ENCODE assay signal across 9 cellular contexts in the genomic region with DNA sequence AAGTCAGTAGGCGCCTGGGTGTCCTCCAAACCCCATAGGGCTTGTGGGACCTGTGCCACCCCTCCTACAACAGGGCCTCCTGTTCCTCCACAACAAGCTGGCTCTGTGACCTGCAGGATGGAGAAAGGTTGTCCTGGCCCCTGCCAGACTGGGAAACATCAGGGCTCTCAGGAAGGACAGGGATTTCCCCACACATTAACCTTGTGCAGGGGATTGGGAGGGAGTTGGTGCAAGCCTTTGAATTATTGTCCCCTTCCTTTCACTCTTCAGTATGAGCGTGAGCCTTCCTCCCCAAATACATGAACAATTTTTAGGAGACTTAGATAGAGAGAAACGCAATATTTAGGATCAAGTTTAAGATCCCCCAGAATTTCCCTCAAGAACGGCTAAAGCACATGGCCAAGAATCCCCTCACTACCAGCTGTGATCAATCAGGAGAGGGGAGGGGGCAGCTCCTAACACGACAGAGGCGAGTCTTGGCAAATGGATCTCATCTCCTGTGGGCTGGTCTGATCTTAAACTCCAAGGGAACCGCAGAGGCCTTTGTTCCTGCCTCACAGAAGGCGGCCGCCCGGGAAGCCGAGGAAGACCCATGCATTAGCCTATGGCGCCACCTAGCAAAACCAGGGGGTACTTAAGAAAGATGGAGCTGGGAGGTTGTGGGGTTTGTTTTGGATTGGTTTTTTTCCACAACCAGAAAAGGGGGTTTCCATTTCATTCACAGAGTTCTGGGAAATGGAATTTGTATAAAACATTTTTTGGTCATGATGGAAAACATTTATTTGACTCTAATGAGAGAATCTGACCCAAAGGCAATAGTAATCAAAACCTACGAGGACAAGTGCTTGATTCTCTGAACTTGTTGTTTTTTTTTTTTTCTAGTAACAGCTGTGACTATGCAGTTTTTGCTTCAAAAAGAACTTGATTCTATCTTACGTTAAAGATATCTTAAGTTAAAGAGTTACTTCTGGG. TPM values are rescaled to one million over a fixed set of nuclear protein-coding genes. Genes with fewer than 3 reads are reported as not detected.
DNase-seq lines count a peak whose midpoint lies in the region; ATAC-seq and TF ChIP-seq lines count a peak whose summit lies in the region.
"Had no signal": no experiment of that assay in that cellular context is flagged by ENCODE, and none has a peak within 500 bp of the region (broad histone marks: within the 10 kb centered on the region; RNA-seq: fewer than 3 reads in every experiment).

No MANE protein-coding gene starts in this region.

- H3K9me3 ChIP-seq in Loucy (ENCODE audit: insufficient read depth, low read depth, low read length) (no peaks in the 10 kb centered on the region), Panc1 (ENCODE audit: control insufficient read depth, insufficient read depth, low read depth, low read length) (no peaks in the 10 kb centered on the region)

- H3K36me3 ChIP-seq in Loucy (ENCODE audit: insufficient read depth, low read length) (no peaks in the 10 kb centered on the region), Panc1 (ENCODE audit: control insufficient read depth, insufficient read depth, low read length) (no peaks in the 10 kb centered on the region)

- peaks cover 0 to 8% of the 10 kb centered on the region in 2 donors for H3K36me3 Mint-ChIP-seq in activated naive CD4-positive, alpha-beta T cell treated with anti-CD3 and anti-CD28 coated beads, Interleukin-2, amount 50 U/mL, for 72 hours

- no peak overlapping the region for H3K4me3 ChIP-seq in Loucy (ENCODE audit: low read length, poor library complexity, severe bottlenecking)
- no peak overlapping the region for H3K4me3 ChIP-seq in Panc1 (ENCODE audit: low read depth in 2 of 2, low read length in 2 of 2)
- H3K4me3 ChIP-seq: skin epidermis had no signal

- intact Hi-C loops in Panc1 (cut with micrococcal nuclease; ENCODE audit: unreplicated experiment) = loop anchor here (2.0 kb wide), 3 partner anchors 255 to 389 kb away; no protein-coding TSS in a partner anchor
- intact Hi-C loops in Right ventricle myocardium superior (cut with DNase I) = loop anchor here (5.0 to 10.0 kb wide), 4 partner anchors 137 to 387 kb away; partner anchors contain the start of gene LIFR
- intact Hi-C loops in posterior cingulate gyrus (cut with DNase I) = loop anchor here (1.0 to 10.0 kb wide), 4 partner anchors 252 to 605 kb away; partner anchors contain the start of gene LIFR

- ATAC-seq in GM18868 (IDR thresholded peaks at IDR 0.05; ENCODE audit: unreplicated experiment) = peak; percentile 78
- peak; percentile 90 for ATAC-seq in Panc1
- ATAC-seq in activated naive CD4-positive, alpha-beta T cell treated with anti-CD3 and anti-CD28 coated beads, Interleukin-2, amount 50 U/mL, for 72 hours = peak; percentile 63 to 67
- ATAC-seq in Right ventricle myocardium superior (ENCODE audit: poor library complexity) = peak; percentile 94
- no peak for ATAC-seq in HG03095 (IDR thresholded peaks at IDR 0.05; ENCODE audit: unreplicated experiment)

- TF ChIP-seq CTCF in Loucy (conservative IDR thresholded peaks at IDR 0.05; ENCODE audit: low read length) = peak; percentile 96
- TF ChIP-seq CTCF in Panc1 (IDR thresholded peaks at IDR 0.05) = peak; percentile 90

- no peak overlapping the region for H3K4me2 ChIP-seq in Loucy (ENCODE audit: low read depth, low read length, poor library complexity, severe bottlenecking)

- no peaks in the 10 kb centered on the region for H4K20me1 ChIP-seq in Loucy (ENCODE audit: insufficient read depth, low read length, poor library complexity, severe bottlenecking)

- H3K27me3 ChIP-seq in Loucy (ENCODE audit: insufficient read depth, low read length, poor library complexity, severe bottlenecking) (no peaks in the 10 kb centered on the region), Panc1 (ENCODE audit: control insufficient read depth, insufficient read depth, low read length) (no peaks in the 10 kb centered on the region)

- peak overlapping the region in 1 of 2 donors; percentile 41 for H3K27ac Mint-ChIP-seq in activated naive CD4-positive, alpha-beta T cell treated with anti-CD3 and anti-CD28 coated beads, Interleukin-2, amount 50 U/mL, for 72 hours

- no peak overlapping the region for H3K9ac ChIP-seq in Loucy (ENCODE audit: low read depth, low read length, poor library complexity, severe bottlenecking)

- H3K4me1 ChIP-seq in Loucy (ENCODE audit: insufficient read depth, low read length, poor library complexity, severe bottlenecking) (no peaks in the 10 kb centered on the region), Panc1 (ENCODE audit: control insufficient read depth, insufficient read depth, low read length) (peaks cover 44% of the 10 kb centered on the region)

- in situ Hi-C loops in Panc1 (cut with HindIII; ENCODE audit: low pct_unique_long_range_greater_than_20kb, low sequenced_read_pairs) = no loop called here

- no peaks in the 10 kb centered on the region for H3K9me3 Mint-ChIP-seq in activated naive CD4-positive, alpha-beta T cell treated with anti-CD3 and anti-CD28 coated beads, Interleukin-2, amount 50 U/mL, for 72 hours

- no TSS peak for BruUV-seq in Panc1 (replicated peaks; lab: Mats Ljungman, UMichigan)

- no peaks in the 10 kb centered on the region for H3K79me2 ChIP-seq in Loucy (ENCODE audit: insufficient read depth, low read length)

- H2AFZ ChIP-seq in Loucy (ENCODE audit: low read length) = peak overlapping the region; percentile 67

- DNase-seq in AG08395 (ENCODE audit: low spot score) (peak; percentile 86), Panc1 (ENCODE audit: low read depth, low spot score) (no peak), Right ventricle myocardium superior (peak; percentile 88), posterior cingulate gyrus (peak; percentile 66 to 97 (median 84))
- peak in 1 of 2 donors; percentile 68 for DNase-seq in activated naive CD4-positive, alpha-beta T cell treated with anti-CD3 and anti-CD28 coated beads, Interleukin-2, amount 50 U/mL, for 72 hours (ENCODE audit: low spot score in 2 of 2)

- CTCF ChIA-PET in Panc1 (lab: Charles Lee) = interaction anchor here (0.6 to 3.8 kb wide), 16 partner anchors 9 to 389 kb away, joined by 3 to 67 read pairs (median 4); no protein-coding TSS in a partner anchor

- POLR2A ChIA-PET in Panc1 (lab: Charles Lee) = interaction anchor here (0.6 to 0.8 kb wide), 2 partner anchors 239 to 368 kb away, joined by 5 to 12 read pairs; no protein-coding TSS in a partner anchor

- no peaks in the 10 kb centered on the region for H3F3A ChIP-seq in Loucy (ENCODE audit: low read depth)

- no peaks in the 10 kb centered on the region for H3K9me2 ChIP-seq in Loucy (replicated peaks; ENCODE audit: low read depth, low read length)

- H3K27ac ChIP-seq in Panc1 (ENCODE audit: low read length) = peak overlapping the region; percentile 93

RNA-seq across cellular contexts. Expression of gene OSMR, which starts 36.1 kb away (rescaled TPM):
- total RNA-seq in Panc1 (2021; ENCODE audit: unreplicated experiment) (82.4 TPM), Right ventricle myocardium superior (10.9 TPM)
- 45.1 TPM for polyA plus RNA-seq in Panc1 (2012; ENCODE audit: insufficient read length)
- total RNA-seq in activated naive CD4-positive, alpha-beta T cell treated with anti-CD3 and anti-CD28 coated beads, Interleukin-2, amount 50 U/mL, for 72 hours = under 1 TPM in 1 of 2 donors, not detected in 1; 0.39 TPM
